Comparison of ENCODE assay signal across 1 cellular context in genomic region chr4:6755088-6755753, GRCh38.
TF ChIP-seq lines count a peak whose summit lies in the region.

No MANE protein-coding gene starts in this region.

TF ChIP-seq in HepG2, 621 proteins besides CTCF, POLR2A, EP300 and RAD21 (continued from another document and continues in another):
- TF ChIP-seq TEF (CRISPR knock-in tag; IDR thresholded peaks at IDR 0.05) (0 out of 2 replicates have a peak, but pooled peaks have one; percentile 62), HIVEP1 (CRISPR knock-in tag; IDR thresholded peaks at IDR 0.05) (peak; percentile 88), FOXM1 (CRISPR knock-in tag; IDR thresholded peaks at IDR 0.05) (no peak), BRD4 (CRISPR knock-in tag; IDR thresholded peaks at IDR 0.05) (no peak), ZNF276 (CRISPR knock-in tag; IDR thresholded peaks at IDR 0.05; ENCODE audit: low read depth) (no peak; the same call in none of the 2 replicates), TMF1 (CRISPR knock-in tag; IDR thresholded peaks at IDR 0.05; ENCODE audit: low read depth) (peak; percentile 49; the same call in 1 of the 2 replicates), ZNF234 (CRISPR knock-in tag; conservative IDR thresholded peaks at IDR 0.05) (no peak), E2F1 (CRISPR knock-in tag; IDR thresholded peaks at IDR 0.05) (no peak), LCORL (IDR thresholded peaks at IDR 0.05) (peak; percentile 66; the same call in 1 of the 2 replicates), LCORL (CRISPR knock-in tag; IDR thresholded peaks at IDR 0.05) (peak; percentile 97), ZNF24 (IDR thresholded peaks at IDR 0.05) (0 out of 2 replicates have a peak, but pooled peaks have one; percentile 14), ZNF569 (CRISPR knock-in tag; IDR thresholded peaks at IDR 0.05; ENCODE audit: borderline replicate concordance) (no peak), HMG20B (CRISPR knock-in tag; conservative IDR thresholded peaks at IDR 0.05) (peak; percentile 84), FOXK2 (IDR thresholded peaks at IDR 0.05) (no peak), SRY (CRISPR knock-in tag; IDR thresholded peaks at IDR 0.05) (peak; percentile 62; the same call in 1 of the 2 replicates), PAF1 (CRISPR knock-in tag; IDR thresholded peaks at IDR 0.05) (no peak), ZNF878 (CRISPR knock-in tag; IDR thresholded peaks at IDR 0.05) (peak; percentile 83; the same call in 1 of the 2 replicates), RBM39 (IDR thresholded peaks at IDR 0.05; ENCODE audit: low read depth, low read length, poor library complexity, severe bottlenecking) (no peak), ZNF138 (CRISPR knock-in tag; IDR thresholded peaks at IDR 0.05; ENCODE audit: low read depth) (no peak), MAX (IDR thresholded peaks at IDR 0.05) (no peak), CREB3 (CRISPR knock-in tag; IDR thresholded peaks at IDR 0.05) (no peak), ZNF12 (CRISPR knock-in tag; IDR thresholded peaks at IDR 0.05) (no peak; the same call in 1 of the 2 replicates), MZF1 (CRISPR knock-in tag; IDR thresholded peaks at IDR 0.05; ENCODE audit: borderline replicate concordance) (no peak), ZBTB20 (CRISPR knock-in tag; IDR thresholded peaks at IDR 0.05; ENCODE audit: borderline replicate concordance, low read depth) (peak; percentile 92; the same call in 1 of the 2 replicates), TCF12 (IDR thresholded peaks at IDR 0.05) (no peak), TCF12 (CRISPR knock-in tag; IDR thresholded peaks at IDR 0.05) (peak; percentile 74; the same call in 1 of the 2 replicates), TRIM22 (IDR thresholded peaks at IDR 0.05) (no peak), SRSF4 (IDR thresholded peaks at IDR 0.05; ENCODE audit: low read depth, low read length, poor library complexity, severe bottlenecking) (no peak), YEATS2 (CRISPR knock-in tag; IDR thresholded peaks at IDR 0.05; ENCODE audit: borderline replicate concordance) (peak; percentile 61; the same call in 1 of the 2 replicates), ZFYVE20 (CRISPR knock-in tag; IDR thresholded peaks at IDR 0.05; ENCODE audit: borderline replicate concordance, low read depth) (no peak), HDAC6 (IDR thresholded peaks at IDR 0.05; ENCODE audit: low read depth, low read length) (no peak), ZNF460 (CRISPR knock-in tag; IDR thresholded peaks at IDR 0.05; ENCODE audit: borderline replicate concordance) (no peak; the same call in 1 of the 2 replicates), ZNF576 (CRISPR knock-in tag; IDR thresholded peaks at IDR 0.05) (no peak), SNAPC2 (CRISPR knock-in tag; IDR thresholded peaks at IDR 0.05) (peak; percentile 66; the same call in 1 of the 2 replicates), ZNF772 (CRISPR knock-in tag; IDR thresholded peaks at IDR 0.05) (peak; percentile 76; the same call in 1 of the 2 replicates), NR3C1 (CRISPR knock-in tag; IDR thresholded peaks at IDR 0.05) (no peak), PITX1 (CRISPR knock-in tag; IDR thresholded peaks at IDR 0.05) (peak; percentile 94), ZNF546 (CRISPR knock-in tag; conservative IDR thresholded peaks at IDR 0.05) (no peak), ZNF609 (CRISPR knock-in tag; IDR thresholded peaks at IDR 0.05; ENCODE audit: borderline replicate concordance) (peak; percentile 96), NFYC (CRISPR knock-in tag; IDR thresholded peaks at IDR 0.05) (peak; percentile 54), AHDC1 (CRISPR knock-in tag; IDR thresholded peaks at IDR 0.05; ENCODE audit: borderline replicate concordance) (peak; percentile 82; the same call in 1 of the 2 replicates), ZNF776 (CRISPR knock-in tag; IDR thresholded peaks at IDR 0.05) (no peak), DDIT3 (CRISPR knock-in tag; IDR thresholded peaks at IDR 0.05) (no peak), ATRX (CRISPR knock-in tag; IDR thresholded peaks at IDR 0.05; ENCODE audit: borderline replicate concordance) (no peak), IRF9 (CRISPR knock-in tag; IDR thresholded peaks at IDR 0.05; ENCODE audit: borderline replicate concordance) (peak; percentile 85; the same call in 1 of the 2 replicates), ZNF160 (CRISPR knock-in tag; IDR thresholded peaks at IDR 0.05) (peak; percentile 77; the same call in 1 of the 2 replicates), PRMT3 (CRISPR knock-in tag; IDR thresholded peaks at IDR 0.05; ENCODE audit: borderline replicate concordance, low read depth) (no peak), ZIK1 (CRISPR knock-in tag; IDR thresholded peaks at IDR 0.05; ENCODE audit: borderline replicate concordance, low read depth) (0 out of 2 replicates have a peak, but pooled peaks have one; percentile 26)
